In genomic region chr6:14371530-14371929, GRCh38 we compare ENCODE assay signal across 14 cellular contexts.
DNase-seq lines count a peak whose midpoint lies in the region; ATAC-seq lines count a peak whose summit lies in the region.
"Had no signal": no experiment of that assay in that cellular context is flagged by ENCODE, and none has a peak within 500 bp of the region (broad histone marks: within the 10 kb centered on the region; RNA-seq: fewer than 3 reads in every experiment).

No MANE protein-coding gene starts in this region.

- H3K27me3 ChIP-seq in naive thymus-derived CD4-positive, alpha-beta T cell (ENCODE audit: control insufficient read depth in 2 of 2, insufficient read depth in 2 of 2, low read length in 2 of 2) = no peaks in the 10 kb centered on the region
- H3K27me3 ChIP-seq: SJSA1 had no signal

- POLR2A ChIA-PET in activated CD4-positive, alpha-beta T cell treated with anti-CD3 and anti-CD28 coated beads for 36 hours (lab: Charles Lee) = interaction anchor here (0.5 kb wide), 1 partner anchor 174 kb away, joined by 3 read pairs; no protein-coding TSS in a partner anchor
- POLR2A ChIA-PET in naive thymus-derived CD4-positive, alpha-beta T cell (lab: Charles Lee) = no interaction called here

- peak overlapping the region; percentile 37 for H3K27ac Mint-ChIP-seq in activated CD4-positive, alpha-beta T cell treated with anti-CD3 and anti-CD28 coated beads for 36 hours
- H3K27ac Mint-ChIP-seq in IgD-negative memory B cell = peak overlapping the region in 1 of 3 donors; percentile 15
- H3K27ac Mint-ChIP-seq in naive thymus-derived CD4-positive, alpha-beta T cell = no peak overlapping the region
- H3K27ac Mint-ChIP-seq: activated naive CD8-positive, alpha-beta T cell; endodermal cell had no signal

- peak; percentile 20 for ATAC-seq in activated CD4-positive, alpha-beta T cell treated with anti-CD3 and anti-CD28 coated beads for 36 hours
- ATAC-seq in naive thymus-derived CD4-positive, alpha-beta T cell = peak; percentile 37
- ATAC-seq in GM19452 (IDR thresholded peaks at IDR 0.05; ENCODE audit: unreplicated experiment) = no peak
- ATAC-seq: psoas muscle had no signal

- intact Hi-C loops in activated CD4-positive, alpha-beta T cell treated with anti-CD3 and anti-CD28 coated beads for 36 hours (cut with DNase I, micrococcal nuclease) = loop anchor here in 1 of 2 experiments (5.0 kb wide), 2 partner anchors 51 to 81 kb away; no protein-coding TSS in a partner anchor
- intact Hi-C loops in naive thymus-derived CD4-positive, alpha-beta T cell (cut with micrococcal nuclease) = no loop called here

- H3K9me3 ChIP-seq in naive thymus-derived CD4-positive, alpha-beta T cell (ENCODE audit: control insufficient read depth in 2 of 3, low read length in 3 of 3) = no peaks in the 10 kb centered on the region
- H3K9me3 ChIP-seq: psoas muscle had no signal

- H3K9me3 Mint-ChIP-seq in activated CD4-positive, alpha-beta T cell treated with anti-CD3 and anti-CD28 coated beads for 36 hours (ENCODE audit: low read depth) = peaks cover under 1% of the 10 kb centered on the region
- no peaks in the 10 kb centered on the region for H3K9me3 Mint-ChIP-seq in IgD-negative memory B cell
- H3K9me3 Mint-ChIP-seq in naive thymus-derived CD4-positive, alpha-beta T cell = peaks cover 0 to 4% (median 0%) of the 10 kb centered on the region in 11 donors

- peak overlapping the region; percentile 24 for H3K4me3 Mint-ChIP-seq in activated CD4-positive, alpha-beta T cell treated with anti-CD3 and anti-CD28 coated beads for 36 hours
- H3K4me3 Mint-ChIP-seq in IgD-negative memory B cell = peak overlapping the region in 3 of 4 donors; percentile 49 to 89 (median 66)
- peak overlapping the region in 6 of 10 donors; percentile 1 to 74 (median 15) for H3K4me3 Mint-ChIP-seq in naive thymus-derived CD4-positive, alpha-beta T cell
- H3K4me3 Mint-ChIP-seq: activated naive CD8-positive, alpha-beta T cell; endodermal cell had no signal

- H3K27me3 Mint-ChIP-seq in activated CD4-positive, alpha-beta T cell treated with anti-CD3 and anti-CD28 coated beads for 36 hours = peaks cover 2% of the 10 kb centered on the region
- no peaks in the 10 kb centered on the region for H3K27me3 Mint-ChIP-seq in IgD-negative memory B cell
- peaks cover 0 to 4% (median 0%) of the 10 kb centered on the region in 5 donors for H3K27me3 Mint-ChIP-seq in naive thymus-derived CD4-positive, alpha-beta T cell
- H3K27me3 Mint-ChIP-seq: activated naive CD8-positive, alpha-beta T cell had no signal

- no peak overlapping the region for H3K4me3 ChIP-seq in naive thymus-derived CD4-positive, alpha-beta T cell (ENCODE audit: low read length)
- H3K4me3 ChIP-seq: psoas muscle, SJSA1 had no signal

- CTCF ChIA-PET in activated CD4-positive, alpha-beta T cell treated with anti-CD3 and anti-CD28 coated beads for 36 hours (lab: Charles Lee) = no interaction called here
- CTCF ChIA-PET in naive thymus-derived CD4-positive, alpha-beta T cell (lab: Charles Lee) = no interaction called here

- DNase-seq in activated CD4-positive, alpha-beta T cell treated with anti-CD3 and anti-CD28 coated beads for 36 hours = no peak
- no peak for DNase-seq in activated CD4-positive, alpha-beta T cell treated with anti-CD3 and anti-CD28 coated beads for 4 hours
- DNase-seq in SKM-1 (lab: John Stamatoyannopoulos, UW; ENCODE audit: unreplicated experiment) (peak; percentile 82), NCI-H524 treated with DMSO at 0.1 percent for 48 hours (lab: John Stamatoyannopoulos, UW) (no peak), islet precursor cell (no peak)
- no peak for DNase-seq in naive thymus-derived CD4-positive, alpha-beta T cell
- DNase-seq: COR-L47; endodermal cell; NK-92 treated with Interleukin-12 subunit alpha and Interleukin-12 subunit beta, amount 100 ng/mL, for 24 hours; psoas muscle had no signal

- H3K27ac ChIP-seq in naive thymus-derived CD4-positive, alpha-beta T cell (ENCODE audit: low read depth, low read length) = no peak overlapping the region
- H3K27ac ChIP-seq: psoas muscle, SJSA1 had no signal

- H3K4me1 ChIP-seq in naive thymus-derived CD4-positive, alpha-beta T cell (ENCODE audit: control insufficient read depth in 2 of 2, insufficient read depth in 2 of 2, low read length in 2 of 2) = no peaks in the 10 kb centered on the region
- H3K4me1 ChIP-seq: psoas muscle, SJSA1 had no signal

- no peaks in the 10 kb centered on the region for H3K36me3 ChIP-seq in naive thymus-derived CD4-positive, alpha-beta T cell (ENCODE audit: control insufficient read depth in 2 of 3, insufficient read depth in 3 of 3, low read length in 3 of 3)
- H3K36me3 ChIP-seq: SJSA1 had no signal

- H3K4me1 Mint-ChIP-seq in activated CD4-positive, alpha-beta T cell treated with anti-CD3 and anti-CD28 coated beads for 36 hours = peaks cover 40% of the 10 kb centered on the region
- peaks cover 22 to 54% (median 46%) of the 10 kb centered on the region in 3 donors for H3K4me1 Mint-ChIP-seq in IgD-negative memory B cell
- peaks cover 6 to 19% (median 13%) of the 10 kb centered on the region in 7 donors for H3K4me1 Mint-ChIP-seq in naive thymus-derived CD4-positive, alpha-beta T cell

- no peaks in the 10 kb centered on the region for H3K36me3 Mint-ChIP-seq in activated CD4-positive, alpha-beta T cell treated with anti-CD3 and anti-CD28 coated beads for 36 hours (ENCODE audit: low read depth)
- H3K36me3 Mint-ChIP-seq in IgD-negative memory B cell = no peaks in the 10 kb centered on the region
- no peaks in the 10 kb centered on the region for H3K36me3 Mint-ChIP-seq in naive thymus-derived CD4-positive, alpha-beta T cell
- H3K36me3 Mint-ChIP-seq: activated naive CD8-positive, alpha-beta T cell had no signal

Comparison
In these comparisons a context has a peak if more than half of its experiments do, and no peak if none do; other contexts are left out.
1. H3K4me3 Mint-ChIP-seq: peak in every context shown above with its lines; median percentile 66 in IgD-negative memory B cell; 24 in activated CD4-positive, alpha-beta T cell treated with anti-CD3 and anti-CD28 coated beads for 36 hours; 15 in naive thymus-derived CD4-positive, alpha-beta T cell.